9 cellular contexts compared by ENCODE assay signal in genomic region chr2:55011741-55012574, GRCh38. TPM values are rescaled to one million over a fixed set of nuclear protein-coding genes. Genes with fewer than 3 reads are reported as not detected.
A peak's percentile ranks its signal among the peaks of the same experiment; 100 is the strongest.
DNase-seq lines count a peak whose midpoint lies in the region; ATAC-seq, FAIRE-seq and TF ChIP-seq lines count a peak whose summit lies in the region.
"Had no signal": no experiment of that assay in that cellular context is flagged by ENCODE, and none has a peak within 500 bp of the region (broad histone marks: within the 10 kb centered on the region; RNA-seq: fewer than 3 reads in every experiment).

No MANE protein-coding gene starts in this region.

- TF ChIP-seq RAD21 in K562 (CRISPR knock-in tag; conservative IDR thresholded peaks at IDR 0.05 in 1 of 2, IDR thresholded peaks at IDR 0.05 in 1 of 2): no peak

- H3K36me3 Mint-ChIP-seq in activated naive CD4-positive, alpha-beta T cell treated with anti-CD3 and anti-CD28 coated beads for 36 hours (ENCODE audit: low read depth): no peaks in the 10 kb centered on the region

- H3K27me3 ChIP-seq in HL-60 (ENCODE audit: insufficient read depth, poor library complexity, severe bottlenecking) (no peaks in the 10 kb centered on the region), K562 (ENCODE audit: control insufficient read depth in 2 of 2, insufficient read depth in 2 of 2, low read length in 2 of 2) (no peaks in the 10 kb centered on the region)

- CTCF ChIA-PET in K562 (lab: Yijun Ruan, JAX; ENCODE audit: low intra/inter-chr PET ratio): interaction anchor here (0.5 kb wide), 1 partner anchor 28 kb away, joined by 3 read pairs; no protein-coding TSS in a partner anchor
- CTCF ChIA-PET in activated naive CD4-positive, alpha-beta T cell treated with anti-CD3 and anti-CD28 coated beads for 36 hours (lab: Charles Lee): interaction anchor here (0.8 to 5.0 kb wide), 6 partner anchors 12 to 347 kb away, joined by 3 to 40 read pairs (median 4); no protein-coding TSS in a partner anchor

- peaks cover 17% of the 10 kb centered on the region for H3K36me3 ChIP-seq in K562 (ENCODE audit: control insufficient read depth, insufficient read depth, low read length)

- in situ Hi-C loops in K562 (cut with MboI): no loop called here

- no peak for ATAC-seq in K562
- peak; percentile 45 for ATAC-seq in left lobe of liver
- no peak for ATAC-seq in HG03095 (IDR thresholded peaks at IDR 0.05; ENCODE audit: unreplicated experiment)

- DNase-seq in HL-60 (ENCODE audit: low read depth in 1 of 2, low spot score in 1 of 2): no peak
- DNase-seq in K562 (ENCODE audit: extremely low read depth in 1 of 4, low spot score in 3 of 4): no peak
- no peak for DNase-seq in left lobe of liver (ENCODE audit: low spot score)
- peak; percentile 45 for DNase-seq in superior temporal gyrus (ENCODE audit: extremely low spot score)
- no peak for DNase-seq in activated naive CD4-positive, alpha-beta T cell treated with anti-CD3 and anti-CD28 coated beads for 36 hours
- no peak for DNase-seq in NCI-H1105 treated with DMSO at 0.1 percent for 48 hours (lab: John Stamatoyannopoulos, UW)
- DNase-seq: activated naive CD8-positive, alpha-beta T cell treated with anti-CD3 and anti-CD28 coated beads, Interleukin-2, amount 10 ng/mL, durations not matched to agents 7 days and 5 days; stimulated activated CD4-positive, alpha-beta T cell treated with anti-CD3 and anti-CD28 coated beads, Interleukin-12 subunit alpha, Interleukin-12 subunit beta, amount 100 ng/mL, for 4 hours had no signal

- H4K20me1 ChIP-seq in K562 (replicated peaks; ENCODE audit: control insufficient read depth, insufficient read depth, low read length): peaks cover 19% of the 10 kb centered on the region

- H3K27ac ChIP-seq in HL-60 (replicated peaks) (peak overlapping the region; percentile 35), K562 (ENCODE audit: extremely low read depth, low read depth, low read length) (peak overlapping the region; percentile 14; the same call in 1 of the 3 replicates)

- POLR2A ChIA-PET in K562 (lab: Yijun Ruan, JAX): interaction anchor here (0.6 to 3.6 kb wide), 3 partner anchors 9 to 104 kb away, joined by 3 to 14 read pairs (median 3); no protein-coding TSS in a partner anchor

- BruUV-seq in K562 (replicated peaks; lab: Mats Ljungman, UMichigan): no TSS peak

- H3K79me2 ChIP-seq in K562 (ENCODE audit: control insufficient read depth, insufficient read depth, low read length): peaks cover 100% of the 10 kb centered on the region

- FAIRE-seq in K562 (lab: Jason Lieb, UNC): no peak

- H3K9me3 ChIP-seq in K562 (replicated peaks; ENCODE audit: control insufficient read depth, insufficient read depth, low read depth, low read length): no peaks in the 10 kb centered on the region

- TF ChIP-seq CTCF in HL-60 (IDR thresholded peaks at IDR 0.05; ENCODE audit: insufficient read depth, low read length): no peak
- TF ChIP-seq CTCF in K562 (IDR thresholded peaks at IDR 0.05 in 2 of 3, conservative IDR thresholded peaks at IDR 0.05 in 1 of 3; ENCODE audit: insufficient read depth in 2 of 3, low read depth in 1 of 3, low read length in 3 of 3): no peak

- 69% methylated on average over 6 of the region's 6 CpGs for WGBS in K562 (ENCODE audit: insufficient coverage, low coverage, missing lambda C conversion rate)

- peak overlapping the region in 1 of 2 experiments; percentile 13; a peak in 1 of 4 replicates for H3K9ac ChIP-seq in K562 (ENCODE audit: insufficient read depth in 1 of 2, low read depth in 2 of 2, low read length in 2 of 2)

- H2AFZ ChIP-seq in K562 (ENCODE audit: low read depth, low read length): no peak overlapping the region

- H3K4me1 ChIP-seq in K562 (replicated peaks in 1 of 2; ENCODE audit: control insufficient read depth in 2 of 2, insufficient read depth in 2 of 2, low read length in 2 of 2): peaks cover 0 to 52% of the 10 kb centered on the region in 2 experiments; a peak in 4 of 5 replicates

- TF ChIP-seq EP300 in K562 (IDR thresholded peaks at IDR 0.05; ENCODE audit: low read length): no peak

- H3K9me3 Mint-ChIP-seq in activated naive CD4-positive, alpha-beta T cell treated with anti-CD3 and anti-CD28 coated beads for 36 hours: peaks cover 2% of the 10 kb centered on the region
- H3K9me3 Mint-ChIP-seq: activated naive CD8-positive, alpha-beta T cell treated with anti-CD3 and anti-CD28 coated beads, Interleukin-2, amount 10 ng/mL, durations not matched to agents 7 days and 5 days had no signal

- H3K27me3 Mint-ChIP-seq in activated naive CD4-positive, alpha-beta T cell treated with anti-CD3 and anti-CD28 coated beads for 36 hours (ENCODE audit: low read depth): no peaks in the 10 kb centered on the region
- H3K27me3 Mint-ChIP-seq: activated naive CD8-positive, alpha-beta T cell treated with anti-CD3 and anti-CD28 coated beads, Interleukin-2, amount 10 ng/mL, durations not matched to agents 7 days and 5 days had no signal

- intact Hi-C loops in K562 (cut with micrococcal nuclease): loop anchor here (5.0 kb wide), 1 partner anchor 110 kb away; no protein-coding TSS in a partner anchor
- intact Hi-C loops in activated naive CD4-positive, alpha-beta T cell treated with anti-CD3 and anti-CD28 coated beads for 36 hours (cut with micrococcal nuclease): loop anchor here (5.0 kb wide), 5 partner anchors 175 to 490 kb away; no protein-coding TSS in a partner anchor

- H3K4me3 Mint-ChIP-seq in activated naive CD4-positive, alpha-beta T cell treated with anti-CD3 and anti-CD28 coated beads for 36 hours: no peak overlapping the region
- H3K4me3 Mint-ChIP-seq: activated naive CD8-positive, alpha-beta T cell treated with anti-CD3 and anti-CD28 coated beads, Interleukin-2, amount 10 ng/mL, durations not matched to agents 7 days and 5 days had no signal

- no peak overlapping the region for H3K27ac Mint-ChIP-seq in activated naive CD4-positive, alpha-beta T cell treated with anti-CD3 and anti-CD28 coated beads for 36 hours
- H3K27ac Mint-ChIP-seq: activated naive CD8-positive, alpha-beta T cell treated with anti-CD3 and anti-CD28 coated beads, Interleukin-2, amount 10 ng/mL, durations not matched to agents 7 days and 5 days had no signal

- no peaks in the 10 kb centered on the region for H3K9me1 ChIP-seq in K562 (ENCODE audit: control insufficient read depth, insufficient read depth, low read length)

- H3K4me3 ChIP-seq in HL-60 (replicated peaks; ENCODE audit: insufficient read depth, low read length) (no peak overlapping the region), K562 (no peak overlapping the region)

- H3K4me1 Mint-ChIP-seq in activated naive CD4-positive, alpha-beta T cell treated with anti-CD3 and anti-CD28 coated beads for 36 hours (ENCODE audit: low read depth): peaks cover 46% of the 10 kb centered on the region

- TF ChIP-seq POLR2A in K562 (conservative IDR thresholded peaks at IDR 0.05): no peak

- H3K4me2 ChIP-seq in K562 (ENCODE audit: insufficient read depth, low read length): no peak overlapping the region

TF ChIP-seq in K562, 482 proteins besides CTCF, POLR2A, EP300 and RAD21 (continues in another document):
- TF ChIP-seq POLR2H (tag; IDR thresholded peaks at IDR 0.05; ENCODE audit: low read depth): peak; percentile 11; the same call in 1 of the 2 replicates
- TF ChIP-seq POLR2G (IDR thresholded peaks at IDR 0.05; ENCODE audit: low read depth, low read length): peak; percentile 54

RNA-seq across cellular contexts. Expression of gene RTN4, which starts 38.3 kb away (rescaled TPM):
- total RNA-seq in K562 (2011; cell fraction: chromatin; rRNA removed; ENCODE audit: low replicate concordance): 172 and 408 TPM in 2 replicates
- 188 and 224 TPM in 2 replicates for total RNA-seq in K562 (2011; cell fraction: nucleolus; rRNA removed)
- total RNA-seq in K562 (2011; cell fraction: nucleoplasm; rRNA removed): 397 and 411 TPM in 2 replicates
- total RNA-seq in K562 (2014; rRNA removed) (96.7 and 123 TPM in 2 replicates), K562 (2014; rRNA removed; fragmentation: Illumina TruSeq; extraction: Trizol) (116 and 139 TPM in 2 replicates), K562 (2015; rRNA removed; fragmentation: Illumina TruSeq; extraction: Trizol) (67.3 and 73.0 TPM in 2 replicates), K562 (2021) (228 and 238 TPM in 2 replicates), left lobe of liver (183 TPM)
- polyA plus RNA-seq in K562 (2011; rRNA removed) (144 and 147 TPM in 2 replicates), K562 (2014; fragmentation: Illumina TruSeq; extraction: Trizol) (217 and 248 TPM in 2 replicates), K562 (2014; fragmentation: Nextera tagmentation; extraction: Ambion mirVana) (10 to 100 TPM; 75.8 to 90.3 TPM), K562 (2014; rRNA removed) (141 and 151 TPM in 2 replicates)
- polyA plus RNA-seq in K562 (2011; cell fraction: cytosol; rRNA removed): 58.0 and 129 TPM in 2 replicates
- 49.3 and 111 TPM in 2 replicates for polyA plus RNA-seq in K562 (2011; cell fraction: nucleus; rRNA removed)
- polyA plus RNA-seq in K562 (2012): 173 and 413 TPM in 2 replicates
- polyA minus RNA-seq in K562 (2011; rRNA and poly(A)+ RNA removed): 151 and 172 TPM in 2 replicates
- 70.4 and 76.7 TPM in 2 replicates for polyA minus RNA-seq in K562 (2011; cell fraction: cytosol; rRNA and poly(A)+ RNA removed)
- 45.9 and 84.7 TPM in 2 replicates for polyA minus RNA-seq in K562 (2011; cell fraction: nucleus; rRNA and poly(A)+ RNA removed)
- 10 to 100 TPM; 76.4 to 76.7 TPM for total RNA-seq in activated naive CD4-positive, alpha-beta T cell treated with anti-CD3 and anti-CD28 coated beads for 36 hours
